Comparison of ENCODE assay signal across 1 cellular context in genomic region chr19:10625762-10626138, GRCh38.
TF ChIP-seq lines count a peak whose summit lies in the region.

No MANE protein-coding gene starts in this region.

TF ChIP-seq in H1, 55 proteins besides CTCF, POLR2A, EP300 and RAD21:
- TF ChIP-seq ZNF274 (IDR thresholded peaks at IDR 0.05; ENCODE audit: borderline replicate concordance, extremely low read depth, low read length): no peak
- TF ChIP-seq NANOG (IDR thresholded peaks at IDR 0.05; ENCODE audit: insufficient read depth, low read depth, low read length, poor library complexity, severe bottlenecking): no peak
- TF ChIP-seq SIN3A (conservative IDR thresholded peaks at IDR 0.05 in 1 of 2, IDR thresholded peaks at IDR 0.05 in 1 of 2; ENCODE audit: low read depth in 1 of 2, low read length in 2 of 2): 0 out of 4 replicates have a peak, but pooled peaks of 1 of the 2 experiments have one; percentile 2
- TF ChIP-seq RFX5 (IDR thresholded peaks at IDR 0.05; ENCODE audit: borderline replicate concordance, low read depth, low read length): no peak
- TF ChIP-seq JUND (IDR thresholded peaks at IDR 0.05; ENCODE audit: low read length): no peak
- TF ChIP-seq TAF1 (IDR thresholded peaks at IDR 0.05; ENCODE audit: low read depth, low read length): no peak; the same call in 1 of the 2 replicates
